In genomic region chr15:88389120-88389519, GRCh38 we compare ENCODE assay signal across 26 cellular contexts.
"Had no signal": no experiment of that assay in that cellular context is flagged by ENCODE, and none has a peak within 500 bp of the region (broad histone marks: within the 10 kb centered on the region; RNA-seq: fewer than 3 reads in every experiment).

No MANE protein-coding gene starts in this region.

- FAIRE-seq: pancreas, small intestine had no signal

- H3K27me3 ChIP-seq: pancreas, sigmoid colon, testis, thyroid gland, transverse colon, upper lobe of left lung, vagina had no signal

- H3K4me3 ChIP-seq: left ventricle myocardium inferior, lung, mucosa of descending colon, pancreas, prostate gland, sigmoid colon, stomach, testis, thyroid gland, transverse colon, upper lobe of left lung, vagina had no signal

- H3K27ac Mint-ChIP-seq: naive thymus-derived CD4-positive, alpha-beta T cell; natural killer cell treated with Interleukin-12 subunit alpha and Interleukin-12 subunit beta and Interleukin-15 and Interleukin-18, amount 100 ng/mL, for 72 hours; stimulated activated naive B cell treated with anti-CD40 and anti-IgM and Interleukin-4, amounts not matched to agents 10 μg/mL and 1 μg/mL and 100 μg/mL, for 72 hours had no signal

- H3K4me3 Mint-ChIP-seq: naive thymus-derived CD4-positive, alpha-beta T cell; natural killer cell treated with Interleukin-12 subunit alpha and Interleukin-12 subunit beta and Interleukin-15 and Interleukin-18, amount 100 ng/mL, for 72 hours; stimulated activated naive B cell treated with anti-CD40 and anti-IgM and Interleukin-4, amounts not matched to agents 10 μg/mL and 1 μg/mL and 100 μg/mL, for 72 hours had no signal

- H3K9me3 ChIP-seq: left ventricle myocardium inferior, mucosa of descending colon, pancreas, prostate gland, sigmoid colon, stomach, testis, thyroid gland, transverse colon, upper lobe of left lung, vagina had no signal

- DNase-seq: hypothalamus; islet precursor cell; left ventricle myocardium inferior; midbrain; mucosa of descending colon; naive thymus-derived CD4-positive, alpha-beta T cell; posterior cingulate gyrus; retina; right cardiac atrium; sigmoid colon; small intestine; stimulated activated CD4-positive, alpha-beta T cell treated with anti-CD3 and anti-CD28 coated beads, Interleukin-1b, Interleukin-23, amount 100 ng/mL, for 48 hours; stimulated activated CD4-positive, alpha-beta T cell treated with anti-CD3 and anti-CD28 coated beads, Interleukin-2, amount 100 ng/mL, for 48 hours; stimulated activated CD4-positive, alpha-beta T cell treated with anti-CD3 and anti-CD28 coated beads, Interleukin-4, amount 100 ng/mL, for 4 hours; stimulated activated naive B cell treated with anti-CD40 and anti-IgM and Interleukin-4, amounts not matched to agents 10 μg/mL and 1 μg/mL and 100 μg/mL, for 72 hours; stimulated activated naive CD8-positive, alpha-beta T cell treated with anti-CD3 and anti-CD28 coated beads, Interleukin-15, Interleukin-2, amounts not matched to agents 100 U/mL and 50 U/mL, for 24 hours; stomach; testis; thyroid gland; transverse colon; upper lobe of left lung had no signal

- H3K36me3 Mint-ChIP-seq: naive thymus-derived CD4-positive, alpha-beta T cell; natural killer cell treated with Interleukin-12 subunit alpha and Interleukin-12 subunit beta and Interleukin-15 and Interleukin-18, amount 100 ng/mL, for 72 hours; stimulated activated naive B cell treated with anti-CD40 and anti-IgM and Interleukin-4, amounts not matched to agents 10 μg/mL and 1 μg/mL and 100 μg/mL, for 72 hours had no signal

- H3K9me3 Mint-ChIP-seq: naive thymus-derived CD4-positive, alpha-beta T cell; natural killer cell treated with Interleukin-12 subunit alpha and Interleukin-12 subunit beta and Interleukin-15 and Interleukin-18, amount 100 ng/mL, for 72 hours; stimulated activated naive B cell treated with anti-CD40 and anti-IgM and Interleukin-4, amounts not matched to agents 10 μg/mL and 1 μg/mL and 100 μg/mL, for 72 hours had no signal

- H3K27ac ChIP-seq: pancreas, prostate gland, sigmoid colon, stomach, testis, thyroid gland, transverse colon, upper lobe of left lung, vagina had no signal

- ATAC-seq: mucosa of descending colon; naive thymus-derived CD4-positive, alpha-beta T cell; natural killer cell treated with Interleukin-12 subunit alpha and Interleukin-12 subunit beta and Interleukin-15 and Interleukin-18, amount 100 ng/mL, for 72 hours; right cardiac atrium; stimulated activated naive B cell treated with anti-CD40 and anti-IgM and Interleukin-4, amounts not matched to agents 10 μg/mL and 1 μg/mL and 100 μg/mL, for 72 hours; stimulated activated naive CD8-positive, alpha-beta T cell treated with anti-CD3 and anti-CD28 coated beads, Interleukin-15, Interleukin-2, amounts not matched to agents 100 U/mL and 50 U/mL, for 24 hours had no signal

- H3K4me1 ChIP-seq: left ventricle myocardium inferior, pancreas, prostate gland, stomach, testis, thyroid gland, upper lobe of left lung, vagina had no signal

- H3K36me3 ChIP-seq: left ventricle myocardium inferior, pancreas, prostate gland, sigmoid colon, stomach, thyroid gland, transverse colon, upper lobe of left lung, vagina had no signal
